ENCODE assay signal across 12 cellular contexts in the genomic region with DNA sequence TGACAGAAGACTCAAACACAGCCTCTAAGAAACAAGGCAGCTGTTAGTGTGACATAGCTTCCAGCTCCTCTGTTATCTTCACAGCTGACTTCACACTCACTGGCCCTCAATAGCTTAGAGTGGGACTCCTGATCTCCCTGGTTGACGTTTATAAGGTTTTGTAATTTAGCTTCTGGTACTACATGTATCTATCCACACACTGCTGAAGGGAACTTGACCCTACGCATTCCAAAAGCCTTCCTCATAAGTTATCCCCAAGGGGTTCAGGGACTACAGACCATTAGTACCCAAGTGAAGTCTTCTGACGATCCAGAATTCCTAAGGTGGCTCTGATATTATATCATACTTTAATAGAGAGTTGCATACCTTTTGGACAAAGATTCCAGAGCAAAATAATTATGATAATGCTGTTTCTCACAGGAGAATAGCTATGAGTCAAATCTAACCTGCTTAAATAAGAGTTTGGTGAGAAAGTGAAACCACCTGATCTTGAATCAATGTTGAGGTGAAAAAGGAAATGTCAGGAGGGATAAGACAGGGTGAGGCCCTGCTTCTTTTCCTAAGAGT. TPM values are rescaled to one million over a fixed set of nuclear protein-coding genes. Genes with fewer than 3 reads are reported as not detected.
A peak's percentile ranks its signal among the peaks of the same experiment; 100 is the strongest.
DNase-seq lines count a peak whose midpoint lies in the region; ATAC-seq and TF ChIP-seq lines count a peak whose summit lies in the region.
"Had no signal": no experiment of that assay in that cellular context is flagged by ENCODE, and none has a peak within 500 bp of the region (broad histone marks: within the 10 kb centered on the region; RNA-seq: fewer than 3 reads in every experiment).

No MANE protein-coding gene starts in this region.

- DNase-seq in activated CD8-positive, alpha-beta memory T cell treated with anti-CD3 and anti-CD28 coated beads, Interleukin-2, amount 10 ng/mL, durations not matched to agents 7 days and 5 days, result no peak
- DNase-seq in activated CD8-positive, alpha-beta memory T cell treated with anti-CD3 and anti-CD28 coated beads for 24 hours, result no peak
- DNase-seq in fibroblast of lung (ENCODE audit: low read depth in 2 of 2) (peak; percentile 79 to 91), G401 (ENCODE audit: low spot score) (no peak)
- no peak for DNase-seq in stimulated activated naive CD8-positive, alpha-beta T cell treated with anti-CD3 and anti-CD28 coated beads, Interleukin-15, amount 100 ng/mL, for 72 hours
- DNase-seq in activated T-helper 2 cell treated with anti-CD3 and anti-CD28 coated beads, Interferon-gamma antibody, Interleukin-2, Interleukin-4, amounts not matched to agents 10 μg/mL and 5 μg/mL and 100 μg/mL, durations not matched to agents 14 hours and 24 hours and 36 hours (ENCODE audit: low spot score), result no peak
- DNase-seq: NCI-H1436 had no signal

- H3K9me3 ChIP-seq in OCI-LY3 (ENCODE audit: insufficient read depth, low read length) (no peaks in the 10 kb centered on the region), fibroblast of lung (ENCODE audit: control insufficient read depth, insufficient read depth, low read depth, low read length) (no peaks in the 10 kb centered on the region)
- H3K9me3 ChIP-seq: prostate gland had no signal

- H3K4me2 ChIP-seq in OCI-LY3 (ENCODE audit: low read length) (peak overlapping the region; percentile 67), fibroblast of lung (ENCODE audit: extremely low read depth, insufficient read depth, low read length) (peak overlapping the region; percentile 20)

- H3K36me3 Mint-ChIP-seq in activated CD8-positive, alpha-beta memory T cell treated with anti-CD3 and anti-CD28 coated beads, Interleukin-2, amount 10 ng/mL, durations not matched to agents 7 days and 5 days, result no peaks in the 10 kb centered on the region
- H3K36me3 Mint-ChIP-seq in activated T-helper 2 cell treated with anti-CD3 and anti-CD28 coated beads, Interferon-gamma antibody, Interleukin-2, Interleukin-4, amounts not matched to agents 10 μg/mL and 5 μg/mL and 100 μg/mL, durations not matched to agents 14 hours and 24 hours and 36 hours (ENCODE audit: low read depth), result no peaks in the 10 kb centered on the region

- peaks cover 19% of the 10 kb centered on the region for H3K4me1 ChIP-seq in OCI-LY3 (ENCODE audit: low read length)
- H3K4me1 ChIP-seq in fibroblast of lung (ENCODE audit: control insufficient read depth, extremely low read depth, insufficient read depth, low read length), result peaks cover 8% of the 10 kb centered on the region
- H3K4me1 ChIP-seq: prostate gland had no signal

- H3K79me2 ChIP-seq in OCI-LY3 (ENCODE audit: low read length), result no peaks in the 10 kb centered on the region
- H3K79me2 ChIP-seq in fibroblast of lung (ENCODE audit: control insufficient read depth, insufficient read depth, low read length), result no peaks in the 10 kb centered on the region

- H3K27me3 ChIP-seq in OCI-LY3 (ENCODE audit: low read depth, low read length) (0 out of 2 replicates have a peak, but pooled peaks cover 6% of the 10 kb centered on the region), fibroblast of lung (ENCODE audit: control insufficient read depth, insufficient read depth, low read length) (no peaks in the 10 kb centered on the region)

- no peaks in the 10 kb centered on the region for H3K27me3 Mint-ChIP-seq in activated CD8-positive, alpha-beta memory T cell treated with anti-CD3 and anti-CD28 coated beads, Interleukin-2, amount 10 ng/mL, durations not matched to agents 7 days and 5 days
- no peaks in the 10 kb centered on the region for H3K27me3 Mint-ChIP-seq in stimulated activated naive CD8-positive, alpha-beta T cell treated with anti-CD3 and anti-CD28 coated beads, Interleukin-15, amount 100 ng/mL, for 72 hours
- H3K27me3 Mint-ChIP-seq in activated T-helper 2 cell treated with anti-CD3 and anti-CD28 coated beads, Interferon-gamma antibody, Interleukin-2, Interleukin-4, amounts not matched to agents 10 μg/mL and 5 μg/mL and 100 μg/mL, durations not matched to agents 14 hours and 24 hours and 36 hours (ENCODE audit: low read depth), result no peaks in the 10 kb centered on the region

- peak overlapping the region; percentile 52 for H3K27ac Mint-ChIP-seq in activated CD8-positive, alpha-beta memory T cell treated with anti-CD3 and anti-CD28 coated beads, Interleukin-2, amount 10 ng/mL, durations not matched to agents 7 days and 5 days
- no peak overlapping the region for H3K27ac Mint-ChIP-seq in stimulated activated naive CD8-positive, alpha-beta T cell treated with anti-CD3 and anti-CD28 coated beads, Interleukin-15, amount 100 ng/mL, for 72 hours
- H3K27ac Mint-ChIP-seq in activated T-helper 2 cell treated with anti-CD3 and anti-CD28 coated beads, Interferon-gamma antibody, Interleukin-2, Interleukin-4, amounts not matched to agents 10 μg/mL and 5 μg/mL and 100 μg/mL, durations not matched to agents 14 hours and 24 hours and 36 hours, result no peak overlapping the region

- H3K36me3 ChIP-seq in OCI-LY3 (replicated peaks; ENCODE audit: low read depth, low read length) (no peaks in the 10 kb centered on the region), fibroblast of lung (ENCODE audit: control insufficient read depth, insufficient read depth, low read length) (no peaks in the 10 kb centered on the region)
- H3K36me3 ChIP-seq: prostate gland had no signal

- no peak overlapping the region for H3K4me3 Mint-ChIP-seq in activated CD8-positive, alpha-beta memory T cell treated with anti-CD3 and anti-CD28 coated beads, Interleukin-2, amount 10 ng/mL, durations not matched to agents 7 days and 5 days
- H3K4me3 Mint-ChIP-seq in stimulated activated naive CD8-positive, alpha-beta T cell treated with anti-CD3 and anti-CD28 coated beads, Interleukin-15, amount 100 ng/mL, for 72 hours, result peak overlapping the region in 1 of 2 donors; percentile 53
- H3K4me3 Mint-ChIP-seq in activated T-helper 2 cell treated with anti-CD3 and anti-CD28 coated beads, Interferon-gamma antibody, Interleukin-2, Interleukin-4, amounts not matched to agents 10 μg/mL and 5 μg/mL and 100 μg/mL, durations not matched to agents 14 hours and 24 hours and 36 hours (ENCODE audit: low read depth), result no peak overlapping the region

- intact Hi-C loops in activated T-helper 2 cell treated with anti-CD3 and anti-CD28 coated beads, Interferon-gamma antibody, Interleukin-2, Interleukin-4, amounts not matched to agents 10 μg/mL and 5 μg/mL and 100 μg/mL, durations not matched to agents 14 hours and 24 hours and 36 hours (cut with micrococcal nuclease), result loop anchor here (5.0 kb wide), 1 partner anchor 35 kb away; no protein-coding TSS in a partner anchor

- no peak overlapping the region for H2AFZ ChIP-seq in OCI-LY3 (ENCODE audit: low read depth, low read length)
- no peak overlapping the region for H2AFZ ChIP-seq in fibroblast of lung (ENCODE audit: low read length)

- H3K4me3 ChIP-seq in OCI-LY3 (ENCODE audit: low read length) (peak overlapping the region; percentile 32), fibroblast of lung (replicated peaks in 1 of 4; ENCODE audit: control extremely low read depth in 1 of 4, insufficient read depth in 1 of 4, low read depth in 3 of 4, low read length in 4 of 4) (no peak overlapping the region)
- H3K4me3 ChIP-seq: prostate gland had no signal

- H3K9ac ChIP-seq in OCI-LY3 (ENCODE audit: low read length) (no peak overlapping the region), fibroblast of lung (ENCODE audit: insufficient read depth, low read length) (no peak overlapping the region)

- H3K9me3 Mint-ChIP-seq in activated CD8-positive, alpha-beta memory T cell treated with anti-CD3 and anti-CD28 coated beads, Interleukin-2, amount 10 ng/mL, durations not matched to agents 7 days and 5 days (ENCODE audit: low read depth), result no peaks in the 10 kb centered on the region
- no peaks in the 10 kb centered on the region for H3K9me3 Mint-ChIP-seq in stimulated activated naive CD8-positive, alpha-beta T cell treated with anti-CD3 and anti-CD28 coated beads, Interleukin-15, amount 100 ng/mL, for 72 hours
- no peaks in the 10 kb centered on the region for H3K9me3 Mint-ChIP-seq in activated T-helper 2 cell treated with anti-CD3 and anti-CD28 coated beads, Interferon-gamma antibody, Interleukin-2, Interleukin-4, amounts not matched to agents 10 μg/mL and 5 μg/mL and 100 μg/mL, durations not matched to agents 14 hours and 24 hours and 36 hours

- in situ Hi-C loops in G401 (cut with HindIII; ENCODE audit: low sequenced_read_pairs), result no loop called here

- H4K20me1 ChIP-seq in OCI-LY3 (ENCODE audit: insufficient read depth, low read length) (0 out of 2 replicates have a peak, but pooled peaks cover 4% of the 10 kb centered on the region), fibroblast of lung (ENCODE audit: control insufficient read depth, extremely low read depth, insufficient read depth, low read length) (no peaks in the 10 kb centered on the region)

- ATAC-seq in activated CD8-positive, alpha-beta memory T cell treated with anti-CD3 and anti-CD28 coated beads, Interleukin-2, amount 10 ng/mL, durations not matched to agents 7 days and 5 days, result peak; percentile 66
- peak; percentile 88 for ATAC-seq in stimulated activated naive CD8-positive, alpha-beta T cell treated with anti-CD3 and anti-CD28 coated beads, Interleukin-15, amount 100 ng/mL, for 72 hours
- ATAC-seq in HG03442 (IDR thresholded peaks at IDR 0.05; ENCODE audit: unreplicated experiment), result no peak

- H3K27ac ChIP-seq in OCI-LY3 (ENCODE audit: low read length) (no peak overlapping the region), fibroblast of lung (ENCODE audit: insufficient read depth, low read length) (peak overlapping the region; percentile 34)
- H3K27ac ChIP-seq: prostate gland had no signal

- H3K4me1 Mint-ChIP-seq in activated CD8-positive, alpha-beta memory T cell treated with anti-CD3 and anti-CD28 coated beads, Interleukin-2, amount 10 ng/mL, durations not matched to agents 7 days and 5 days, result peaks cover 22% of the 10 kb centered on the region
- H3K4me1 Mint-ChIP-seq in stimulated activated naive CD8-positive, alpha-beta T cell treated with anti-CD3 and anti-CD28 coated beads, Interleukin-15, amount 100 ng/mL, for 72 hours, result peaks cover 25% of the 10 kb centered on the region
- peaks cover 26% of the 10 kb centered on the region for H3K4me1 Mint-ChIP-seq in activated T-helper 2 cell treated with anti-CD3 and anti-CD28 coated beads, Interferon-gamma antibody, Interleukin-2, Interleukin-4, amounts not matched to agents 10 μg/mL and 5 μg/mL and 100 μg/mL, durations not matched to agents 14 hours and 24 hours and 36 hours (ENCODE audit: low read depth)

- no peak for TF ChIP-seq CTCF in OCI-LY3 (IDR thresholded peaks at IDR 0.05; ENCODE audit: low read depth, low read length)
- TF ChIP-seq CTCF in fibroblast of lung (conservative IDR thresholded peaks at IDR 0.05 in 1 of 2, IDR thresholded peaks at IDR 0.05 in 1 of 2; ENCODE audit: low read depth in 1 of 2, low read length in 2 of 2), result no peak

- CTCF ChIA-PET in activated CD8-positive, alpha-beta memory T cell treated with anti-CD3 and anti-CD28 coated beads, Interleukin-2, amount 10 ng/mL, durations not matched to agents 7 days and 5 days (lab: Charles Lee), result interaction anchor here (0.7 to 4.9 kb wide), 5 partner anchors 16 to 826 kb away, joined by 3 to 40 read pairs (median 4); a partner anchor contains a TSS

RNA-seq across cellular contexts. Expression of a gene that starts 14.5 kb away (rescaled TPM):
- 10 to 100 TPM; 55.4 to 69.7 TPM for total RNA-seq in activated CD8-positive, alpha-beta memory T cell treated with anti-CD3 and anti-CD28 coated beads, Interleukin-2, amount 10 ng/mL, durations not matched to agents 7 days and 5 days
- 72.9 and 123 TPM in 2 replicates for total RNA-seq in fibroblast of lung
- polyA plus RNA-seq in fibroblast of lung, result 45.2 and 54.1 TPM in 2 replicates
- polyA plus RNA-seq in fibroblast of lung (2012), result 48.0 and 51.9 TPM in 2 replicates
- 160 and 273 TPM in 2 replicates for polyA minus RNA-seq in fibroblast of lung (ENCODE audit: low replicate concordance)
- 70.8 and 128 TPM in 2 replicates for total RNA-seq in G401 (2014; rRNA removed; shearing (Covaris generic))
- total RNA-seq in activated T-helper 2 cell treated with anti-CD3 and anti-CD28 coated beads, Interferon-gamma antibody, Interleukin-2, Interleukin-4, amounts not matched to agents 10 μg/mL and 5 μg/mL and 100 μg/mL, durations not matched to agents 14 hours and 24 hours and 36 hours, result 109 and 110 TPM in 2 replicates

RNA-seq across cellular contexts. Expression of a gene that starts 14.6 kb away (rescaled TPM):
- total RNA-seq in activated CD8-positive, alpha-beta memory T cell treated with anti-CD3 and anti-CD28 coated beads, Interleukin-2, amount 10 ng/mL, durations not matched to agents 7 days and 5 days, result 10 to 100 TPM; 42.2 to 50.4 TPM
- total RNA-seq in fibroblast of lung, result 19.8 and 23.9 TPM in 2 replicates
- polyA plus RNA-seq in fibroblast of lung, result 18.7 and 19.3 TPM in 2 replicates
- polyA plus RNA-seq in fibroblast of lung (2012), result 13.0 and 14.8 TPM in 2 replicates
- polyA minus RNA-seq in fibroblast of lung (ENCODE audit: low replicate concordance), result 13.9 and 30.0 TPM in 2 replicates
- total RNA-seq in G401 (2014; rRNA removed; shearing (Covaris generic)), result 23.0 and 28.6 TPM in 2 replicates
- total RNA-seq in activated T-helper 2 cell treated with anti-CD3 and anti-CD28 coated beads, Interferon-gamma antibody, Interleukin-2, Interleukin-4, amounts not matched to agents 10 μg/mL and 5 μg/mL and 100 μg/mL, durations not matched to agents 14 hours and 24 hours and 36 hours, result 34.3 and 34.6 TPM in 2 replicates

RNA-seq across cellular contexts. Expression of a gene that starts 16.3 kb away (rescaled TPM):
- total RNA-seq in activated CD8-positive, alpha-beta memory T cell treated with anti-CD3 and anti-CD28 coated beads, Interleukin-2, amount 10 ng/mL, durations not matched to agents 7 days and 5 days, result not detected
- not detected in 2 replicates for total RNA-seq in fibroblast of lung
- not detected in 2 replicates for polyA plus RNA-seq in fibroblast of lung
- polyA plus RNA-seq in fibroblast of lung (2012), result not detected in 2 replicates
- not detected in 2 replicates for polyA minus RNA-seq in fibroblast of lung (ENCODE audit: low replicate concordance)
- total RNA-seq in G401 (2014; rRNA removed; shearing (Covaris generic)), result not detected in 2 replicates
- total RNA-seq in activated T-helper 2 cell treated with anti-CD3 and anti-CD28 coated beads, Interferon-gamma antibody, Interleukin-2, Interleukin-4, amounts not matched to agents 10 μg/mL and 5 μg/mL and 100 μg/mL, durations not matched to agents 14 hours and 24 hours and 36 hours, result not detected in 2 replicates
- total RNA-seq: endothelial cell of umbilical vein, prostate gland had no signal
- polyA plus RNA-seq: endothelial cell of umbilical vein, thymus had no signal

Comparison
In these comparisons a context has a peak if more than half of its experiments do, and no peak if none do; other contexts are left out.
1. DNase-seq: peak in fibroblast of lung (2 of 2); none in activated CD8-positive, alpha-beta memory T cell treated with anti-CD3 and anti-CD28 coated beads, Interleukin-2, amount 10 ng/mL, durations not matched to agents 7 days and 5 days (single experiment), activated CD8-positive, alpha-beta memory T cell treated with anti-CD3 and anti-CD28 coated beads for 24 hours (single experiment), stimulated activated naive CD8-positive, alpha-beta T cell treated with anti-CD3 and anti-CD28 coated beads, Interleukin-15, amount 100 ng/mL, for 72 hours (0 of 2), G401 (single experiment) and activated T-helper 2 cell treated with anti-CD3 and anti-CD28 coated beads, Interferon-gamma antibody, Interleukin-2, Interleukin-4, amounts not matched to agents 10 μg/mL and 5 μg/mL and 100 μg/mL, durations not matched to agents 14 hours and 24 hours and 36 hours (single experiment).